In the genomic region with DNA sequence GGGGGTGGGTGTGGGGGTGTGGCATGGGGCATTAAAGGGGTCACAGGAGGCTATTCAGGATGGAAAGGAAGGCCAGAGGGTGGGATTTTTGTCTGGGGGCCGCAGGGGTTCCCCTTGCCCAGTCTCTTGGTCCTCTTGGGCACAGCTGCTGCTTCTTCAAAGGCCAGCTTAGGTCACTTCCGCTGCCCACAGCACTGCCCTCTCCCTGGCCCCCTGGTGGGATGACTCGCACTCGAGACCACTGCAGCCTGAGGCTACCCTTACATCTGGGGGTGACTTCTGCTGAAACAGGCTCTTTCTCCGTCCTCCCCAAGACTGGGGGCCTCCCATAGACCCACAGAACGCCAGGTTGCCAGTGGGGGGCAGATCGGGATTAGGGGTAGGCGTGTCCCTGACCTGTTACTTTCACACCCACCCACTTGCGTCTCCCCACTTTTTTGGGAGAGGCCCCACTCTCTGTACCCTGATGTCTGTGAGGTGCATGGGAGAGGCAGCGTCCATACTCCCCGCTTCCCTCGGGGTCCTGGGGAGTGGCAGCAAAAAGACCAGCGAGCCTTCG, we compare ENCODE assay signal across 8 cellular contexts. TPM values are rescaled to one million over a fixed set of nuclear protein-coding genes. Genes with fewer than 3 reads are reported as not detected.
A peak's percentile ranks its signal among the peaks of the same experiment; 100 is the strongest.
DNase-seq lines count a peak whose midpoint lies in the region; ATAC-seq and TF ChIP-seq lines count a peak whose summit lies in the region.

No MANE protein-coding gene starts in this region.

- no peaks in the 10 kb centered on the region for H3K9me3 Mint-ChIP-seq in endothelial cell (ENCODE audit: unreplicated experiment)

- H3K9me3 ChIP-seq in OCI-LY7 (ENCODE audit: low read length) = no peaks in the 10 kb centered on the region

- no TSS peak for BruUV-seq in OCI-LY7 (replicated peaks; lab: Mats Ljungman, UMichigan)

- H3K27me3 ChIP-seq in rectal smooth muscle tissue (ENCODE audit: control insufficient read depth, insufficient read depth, low read length) = peaks cover 22% of the 10 kb centered on the region

- peak overlapping the region; percentile 72 for H3K4me2 ChIP-seq in OCI-LY7 (ENCODE audit: low read length)

- H3K4me1 ChIP-seq in OCI-LY7 (ENCODE audit: insufficient read depth, low read length, poor library complexity, severe bottlenecking) (peaks cover 25% of the 10 kb centered on the region), rectal smooth muscle tissue (ENCODE audit: control insufficient read depth, insufficient read depth, low read length) (peaks cover 9% of the 10 kb centered on the region)

- H3K4me3 Mint-ChIP-seq in endothelial cell (ENCODE audit: unreplicated experiment) = peak overlapping the region; percentile 63

- peaks cover 16% of the 10 kb centered on the region for H3K27me3 Mint-ChIP-seq in endothelial cell (ENCODE audit: unreplicated experiment)

- H3K27ac ChIP-seq in OCI-LY7 (ENCODE audit: low read depth, low read length, poor library complexity, severe bottlenecking) (no peak overlapping the region), rectal smooth muscle tissue (ENCODE audit: low read depth, low read length) (no peak overlapping the region)

- H3K4me1 Mint-ChIP-seq in endothelial cell (ENCODE audit: unreplicated experiment) = peaks cover 25% of the 10 kb centered on the region

- no peak overlapping the region for H2AFZ ChIP-seq in OCI-LY7 (ENCODE audit: low read length)

- no peak overlapping the region for H3K27ac Mint-ChIP-seq in endothelial cell (ENCODE audit: unreplicated experiment)

- H4K20me1 ChIP-seq in OCI-LY7 (ENCODE audit: insufficient read depth, low read length) = no peaks in the 10 kb centered on the region

- no peak for ATAC-seq in GM19023 (IDR thresholded peaks at IDR 0.05; ENCODE audit: unreplicated experiment)
- ATAC-seq in left colon = no peak

- CTCF ChIA-PET in OCI-LY7 (lab: Charles Lee; ENCODE audit: unreplicated experiment) = interaction anchor here (0.6 kb wide), 1 partner anchor 133 kb away, joined by 3 read pairs; no protein-coding TSS in a partner anchor

- H3K36me3 Mint-ChIP-seq in endothelial cell (ENCODE audit: low read depth, unreplicated experiment) = peaks cover 8% of the 10 kb centered on the region

- H3K4me3 ChIP-seq in GM12864 (ENCODE audit: low read depth, low read length) (0 out of 2 replicates have a peak overlapping the region, but pooled peaks have one; percentile 26), OCI-LY7 (ENCODE audit: low read depth, low read length, poor library complexity, severe bottlenecking) (peak overlapping the region; percentile 45), rectal smooth muscle tissue (ENCODE audit: low read length) (peak overlapping the region; percentile 27)

- peaks cover 7% of the 10 kb centered on the region; the same call in 1 of the 2 replicates for H3K79me2 ChIP-seq in OCI-LY7 (ENCODE audit: insufficient read depth, low read depth, low read length)

- DNase-seq in GM12864 (ENCODE audit: low read depth) (no peak), OCI-LY7 (ENCODE audit: low spot score) (no peak), endothelial cell (ENCODE audit: low spot score) (no peak), GM03348 (ENCODE audit: low spot score) (no peak), left colon (no peak)
- DNase-seq in activated effector memory CD4-positive, alpha-beta T cell treated with anti-CD3 and anti-CD28 coated beads, Interleukin-2, amount 50 U/mL, for 16 hours = no peak

- TF ChIP-seq CTCF in GM12864 (IDR thresholded peaks at IDR 0.05; ENCODE audit: low read depth, low read length, missing control alignments) (no peak), OCI-LY7 (conservative IDR thresholded peaks at IDR 0.05; ENCODE audit: low read length) (no peak), endothelial cell (IDR thresholded peaks at IDR 0.05; ENCODE audit: unreplicated experiment) (no peak)

- no peaks in the 10 kb centered on the region for H3K36me3 ChIP-seq in OCI-LY7 (ENCODE audit: insufficient read depth, low read length)
- H3K36me3 ChIP-seq in rectal smooth muscle tissue (ENCODE audit: control insufficient read depth, insufficient read depth, low read length) = no peaks in the 10 kb centered on the region

- H3K9me2 ChIP-seq in OCI-LY7 (ENCODE audit: insufficient read depth, low read length) = no peaks in the 10 kb centered on the region

- no peak overlapping the region for H3K9ac ChIP-seq in rectal smooth muscle tissue (ENCODE audit: low read length)

- POLR2A ChIA-PET in OCI-LY7 (lab: Charles Lee) = no interaction called here

- intact Hi-C loops in OCI-LY7 (cut with micrococcal nuclease; ENCODE audit: unreplicated experiment) (loop anchor here (1.0 kb wide), 2 partner anchors 29 to 37 kb away; no protein-coding TSS in a partner anchor), left colon (cut with DNase I, micrococcal nuclease) (no loop called here)

RNA-seq across cellular contexts. Expression of gene LKAAEAR1, which starts 1.3 kb away (rescaled TPM):
- not detected in 2 replicates for total RNA-seq in OCI-LY7 (2014; rRNA removed; shearing (Covaris generic))
- total RNA-seq in OCI-LY7 (2022) = not detected in 2 replicates
- total RNA-seq in endothelial cell (ENCODE audit: unreplicated experiment) = not detected
- total RNA-seq in left colon = not detected

RNA-seq across cellular contexts. Expression of gene OPRL1, which starts 3.0 kb away (rescaled TPM):
- total RNA-seq in OCI-LY7 (2014; rRNA removed; shearing (Covaris generic)) = 4.8 and 6.4 TPM in 2 replicates
- 6.1 and 7.6 TPM in 2 replicates for total RNA-seq in OCI-LY7 (2022)
- 10.2 TPM for total RNA-seq in endothelial cell (ENCODE audit: unreplicated experiment)
- under 1 TPM; 0.15 to 0.17 TPM for total RNA-seq in left colon

RNA-seq across cellular contexts. Expression of gene RGS19, which starts 3.6 kb away (rescaled TPM):
- 85.5 and 106 TPM in 2 replicates for total RNA-seq in OCI-LY7 (2014; rRNA removed; shearing (Covaris generic))
- total RNA-seq in OCI-LY7 (2022) (63.5 and 69.4 TPM in 2 replicates), endothelial cell (ENCODE audit: unreplicated experiment) (26.2 TPM), left colon (1 to 10 TPM; 3.4 to 5.9 TPM)

RNA-seq across cellular contexts. Expression of gene TCEA2, which starts 19.9 kb away (rescaled TPM):
- 36.4 and 37.5 TPM in 2 replicates for total RNA-seq in OCI-LY7 (2014; rRNA removed; shearing (Covaris generic))
- total RNA-seq in OCI-LY7 (2022) (71.2 and 72.3 TPM in 2 replicates), endothelial cell (ENCODE audit: unreplicated experiment) (123 TPM), left colon (1 to 10 TPM; 7.9 to 9.9 TPM)

RNA-seq across cellular contexts. Expression of gene NPBWR2, which starts 24.5 kb away (rescaled TPM):
- not detected in 2 replicates for total RNA-seq in OCI-LY7 (2014; rRNA removed; shearing (Covaris generic))
- not detected in 2 replicates for total RNA-seq in OCI-LY7 (2022)
- total RNA-seq in endothelial cell (ENCODE audit: unreplicated experiment) = not detected
- total RNA-seq in left colon = not detected
